In genomic region chr3:177185035-177185574, GRCh38 we compare ENCODE assay signal across 11 cellular contexts. TPM values are rescaled to one million over a fixed set of nuclear protein-coding genes. Genes with fewer than 3 reads are reported as not detected.
DNase-seq lines count a peak whose midpoint lies in the region; ATAC-seq and TF ChIP-seq lines count a peak whose summit lies in the region.
"Had no signal": no experiment of that assay in that cellular context is flagged by ENCODE, and none has a peak within 500 bp of the region (broad histone marks: within the 10 kb centered on the region; RNA-seq: fewer than 3 reads in every experiment).

No MANE protein-coding gene starts in this region.

- peak overlapping the region in 4 of 7 donors; percentile 3 to 60 (median 12) for H3K27ac Mint-ChIP-seq in CD4-positive, alpha-beta memory T cell
- H3K27ac Mint-ChIP-seq in activated naive CD8-positive, alpha-beta T cell treated with anti-CD3 and anti-CD28 coated beads for 36 hours: peak overlapping the region; percentile 69

- peaks cover 43 to 78% (median 62%) of the 10 kb centered on the region in 4 donors for H3K4me1 Mint-ChIP-seq in CD4-positive, alpha-beta memory T cell
- peaks cover 60% of the 10 kb centered on the region for H3K4me1 Mint-ChIP-seq in activated naive CD8-positive, alpha-beta T cell treated with anti-CD3 and anti-CD28 coated beads for 36 hours

- no peak overlapping the region for H3K4me3 ChIP-seq in CD4-positive, alpha-beta memory T cell (ENCODE audit: low read length in 2 of 2)
- H3K4me3 ChIP-seq: heart right ventricle had no signal

- no peak for TF ChIP-seq CTCF in omental fat pad (IDR thresholded peaks at IDR 0.05)

- no peak for DNase-seq in CD4-positive, alpha-beta memory T cell
- no peak for DNase-seq in activated naive CD8-positive, alpha-beta T cell treated with anti-CD3 and anti-CD28 coated beads for 36 hours
- no peak for DNase-seq in occipital lobe (lab: John Stamatoyannopoulos, UW)
- no peak for DNase-seq in GDM1 (lab: John Stamatoyannopoulos, UW)
- no peak for DNase-seq in omental fat pad (ENCODE audit: low spot score)
- no peak for DNase-seq in SW 1271 (lab: John Stamatoyannopoulos, UW)
- DNase-seq: DND-41, heart right ventricle had no signal

- H3K27me3 ChIP-seq in CD4-positive, alpha-beta memory T cell (ENCODE audit: insufficient read depth, low read length): no peaks in the 10 kb centered on the region
- H3K27me3 ChIP-seq: heart right ventricle, neutrophil had no signal

- H3K9me3 Mint-ChIP-seq in CD4-positive, alpha-beta memory T cell: peaks cover 0 to 2% (median 0%) of the 10 kb centered on the region in 8 donors
- peaks cover 3% of the 10 kb centered on the region for H3K9me3 Mint-ChIP-seq in activated naive CD8-positive, alpha-beta T cell treated with anti-CD3 and anti-CD28 coated beads for 36 hours

- H3K4me3 Mint-ChIP-seq in CD4-positive, alpha-beta memory T cell: peak overlapping the region in 5 of 8 donors; percentile 0 to 56 (median 4)
- H3K4me3 Mint-ChIP-seq in activated naive CD8-positive, alpha-beta T cell treated with anti-CD3 and anti-CD28 coated beads for 36 hours: peak overlapping the region; percentile 7

- intact Hi-C loops in CD4-positive, alpha-beta memory T cell (cut with micrococcal nuclease): no loop called here

- no peak overlapping the region for H3K27ac ChIP-seq in CD4-positive, alpha-beta memory T cell (ENCODE audit: low read depth, low read length)
- H3K27ac ChIP-seq: neutrophil had no signal

- POLR2A ChIA-PET in CD4-positive, alpha-beta memory T cell (lab: Charles Lee; ENCODE audit: partially characterized antibody): interaction anchor here (0.8 to 2.1 kb wide), 2 partner anchors 10 to 26 kb away, joined by 3 to 10 read pairs; no protein-coding TSS in a partner anchor

- H3K4me1 ChIP-seq in CD4-positive, alpha-beta memory T cell (ENCODE audit: insufficient read depth, low read length): peaks cover 79% of the 10 kb centered on the region

- peaks cover 5 to 9% of the 10 kb centered on the region in 2 donors for H3K36me3 Mint-ChIP-seq in CD4-positive, alpha-beta memory T cell
- H3K36me3 Mint-ChIP-seq in activated naive CD8-positive, alpha-beta T cell treated with anti-CD3 and anti-CD28 coated beads for 36 hours: peaks cover 37% of the 10 kb centered on the region

- no peaks in the 10 kb centered on the region for H3K27me3 Mint-ChIP-seq in CD4-positive, alpha-beta memory T cell
- no peaks in the 10 kb centered on the region for H3K27me3 Mint-ChIP-seq in activated naive CD8-positive, alpha-beta T cell treated with anti-CD3 and anti-CD28 coated beads for 36 hours

- no peaks in the 10 kb centered on the region for H3K9me3 ChIP-seq in CD4-positive, alpha-beta memory T cell (ENCODE audit: control insufficient read depth in 1 of 2, low read length in 2 of 2)
- H3K9me3 ChIP-seq: heart right ventricle, neutrophil had no signal

- ATAC-seq in GM19351 (IDR thresholded peaks at IDR 0.05; ENCODE audit: unreplicated experiment) (peak; percentile 29), HG03064 (IDR thresholded peaks at IDR 0.05; ENCODE audit: low read depth, unreplicated experiment) (peak; percentile 26), omental fat pad (ENCODE audit: low FRiP score) (no peak)

- CTCF ChIA-PET in CD4-positive, alpha-beta memory T cell (lab: Charles Lee; ENCODE audit: partially characterized antibody): interaction anchor here (0.5 to 1.7 kb wide), 3 partner anchors 9 to 134 kb away, joined by 3 to 6 read pairs (median 3); no protein-coding TSS in a partner anchor

- H3K36me3 ChIP-seq in CD4-positive, alpha-beta memory T cell (ENCODE audit: insufficient read depth, low read length): no peaks in the 10 kb centered on the region
- H3K36me3 ChIP-seq: heart right ventricle, neutrophil had no signal

RNA-seq across cellular contexts. Expression of gene TBL1XR1, which starts 12.2 kb away (rescaled TPM):
- total RNA-seq in CD4-positive, alpha-beta memory T cell: 100 to 1,000 TPM; 159 to 172 TPM
- polyA plus RNA-seq in CD4-positive, alpha-beta memory T cell: 10 to 100 TPM; 20.1 to 42.1 TPM
- total RNA-seq in activated naive CD8-positive, alpha-beta T cell treated with anti-CD3 and anti-CD28 coated beads for 36 hours: 100 to 1,000 TPM; 204 to 227 TPM
- total RNA-seq in occipital lobe: 358 TPM
- 100 to 1,000 TPM in 1 of 4 donors, 10 to 100 TPM in 3; 58.5 to 106 (median 77.9) TPM for total RNA-seq in omental fat pad
